In genomic region chr10:71667374-71667750, GRCh38 we compare ENCODE assay signal across 17 cellular contexts. TPM values are rescaled to one million over a fixed set of nuclear protein-coding genes. Genes with fewer than 3 reads are reported as not detected.
DNase-seq lines count a peak whose midpoint lies in the region; ATAC-seq and TF ChIP-seq lines count a peak whose summit lies in the region.
"Had no signal": no experiment of that assay in that cellular context is flagged by ENCODE, and none has a peak within 500 bp of the region (broad histone marks: within the 10 kb centered on the region; RNA-seq: fewer than 3 reads in every experiment).

No MANE protein-coding gene starts in this region.

- H3K4me2 ChIP-seq in Karpas-422 (ENCODE audit: low read depth, low read length, poor library complexity, severe bottlenecking) (peak overlapping the region; percentile 47), mammary epithelial cell (ENCODE audit: insufficient read depth, low read depth, low read length) (no peak overlapping the region)
- H3K4me2 ChIP-seq: SK-N-SH had no signal

- intact Hi-C loops in activated naive CD4-positive, alpha-beta T cell treated with anti-CD3 and anti-CD28 coated beads for 36 hours (cut with micrococcal nuclease): no loop called here
- intact Hi-C loops in mammary epithelial cell (cut with micrococcal nuclease): no loop called here

- BruUV-seq in mammary epithelial cell (replicated peaks; lab: Mats Ljungman, UMichigan): no TSS peak

- no peak for TF ChIP-seq CTCF in mammary epithelial cell (conservative IDR thresholded peaks at IDR 0.05 in 1 of 2, IDR thresholded peaks at IDR 0.05 in 1 of 2; ENCODE audit: extremely low read depth in 1 of 2, insufficient read depth in 1 of 2, low read depth in 1 of 2, low read length in 2 of 2)

- H3K27ac ChIP-seq in Karpas-422 (ENCODE audit: low read length) (peak overlapping the region; percentile 77), mammary epithelial cell (ENCODE audit: insufficient read depth, low read depth, low read length) (no peak overlapping the region)
- H3K27ac ChIP-seq: HL-60, psoas muscle, tibial nerve had no signal

- ATAC-seq in activated CD8-positive, alpha-beta T cell treated with anti-CD3 and anti-CD28 coated beads, Interleukin-2, amount 10 ng/mL, durations not matched to agents 7 days and 5 days: peak; percentile 67
- peak; percentile 27 for ATAC-seq in stimulated activated naive CD8-positive, alpha-beta T cell treated with anti-CD3 and anti-CD28 coated beads, Interleukin-15, amount 100 ng/mL, for 72 hours
- ATAC-seq: activated T-helper 17 cell treated with anti-CD3 and anti-CD28 coated beads, Interleukin-2, amount 50 U/mL, for 72 hours; mucosa of descending colon; psoas muscle had no signal

- H3K9me2 ChIP-seq in Karpas-422 (replicated peaks; ENCODE audit: insufficient read depth, low read length): no peaks in the 10 kb centered on the region
- H3K9me2 ChIP-seq: SK-N-SH had no signal

- CTCF ChIA-PET in activated naive CD4-positive, alpha-beta T cell treated with anti-CD3 and anti-CD28 coated beads for 36 hours (lab: Charles Lee): interaction anchor here (0.7 to 0.9 kb wide), 3 partner anchors 39 to 59 kb away, joined by 3 read pairs; no protein-coding TSS in a partner anchor
- CTCF ChIA-PET in activated CD8-positive, alpha-beta T cell treated with anti-CD3 and anti-CD28 coated beads, Interleukin-2, amount 10 ng/mL, durations not matched to agents 7 days and 5 days (lab: Charles Lee): interaction anchor here (0.6 to 1.7 kb wide), 3 partner anchors 41 to 144 kb away, joined by 3 to 9 read pairs (median 3); no protein-coding TSS in a partner anchor
- CTCF ChIA-PET in mammary epithelial cell (lab: Charles Lee; ENCODE audit: low non-redundant PET): no interaction called here

- 47% methylated on average over 4 of the region's 5 CpGs for WGBS in mammary epithelial cell (ENCODE audit: low coverage, missing lambda C conversion rate)

- no peaks in the 10 kb centered on the region for H4K20me1 ChIP-seq in Karpas-422 (ENCODE audit: insufficient read depth, low read depth, low read length)
- no peaks in the 10 kb centered on the region for H4K20me1 ChIP-seq in mammary epithelial cell (ENCODE audit: insufficient read depth, low read length)

- no peak overlapping the region for H3K4me3 Mint-ChIP-seq in activated naive CD4-positive, alpha-beta T cell treated with anti-CD3 and anti-CD28 coated beads for 36 hours
- H3K4me3 Mint-ChIP-seq in activated CD8-positive, alpha-beta T cell treated with anti-CD3 and anti-CD28 coated beads, Interleukin-2, amount 10 ng/mL, durations not matched to agents 7 days and 5 days: no peak overlapping the region
- H3K4me3 Mint-ChIP-seq in stimulated activated naive CD8-positive, alpha-beta T cell treated with anti-CD3 and anti-CD28 coated beads, Interleukin-15, amount 100 ng/mL, for 72 hours: peak overlapping the region in 1 of 2 donors; percentile 24
- H3K4me3 Mint-ChIP-seq: activated T-helper 17 cell treated with anti-CD3 and anti-CD28 coated beads, Interleukin-2, amount 50 U/mL, for 72 hours had no signal

- H3K4me1 Mint-ChIP-seq in activated naive CD4-positive, alpha-beta T cell treated with anti-CD3 and anti-CD28 coated beads for 36 hours (ENCODE audit: low read depth): peaks cover 14% of the 10 kb centered on the region
- peaks cover 27% of the 10 kb centered on the region for H3K4me1 Mint-ChIP-seq in activated CD8-positive, alpha-beta T cell treated with anti-CD3 and anti-CD28 coated beads, Interleukin-2, amount 10 ng/mL, durations not matched to agents 7 days and 5 days (ENCODE audit: low read depth)
- H3K4me1 Mint-ChIP-seq in stimulated activated naive CD8-positive, alpha-beta T cell treated with anti-CD3 and anti-CD28 coated beads, Interleukin-15, amount 100 ng/mL, for 72 hours: peaks cover 29% of the 10 kb centered on the region

- H3K9ac ChIP-seq in Karpas-422 (ENCODE audit: low read length) (peak overlapping the region; percentile 57), mammary epithelial cell (ENCODE audit: insufficient read depth, low read length) (no peak overlapping the region)
- H3K9ac ChIP-seq: SK-N-SH had no signal

- DNase-seq in activated naive CD4-positive, alpha-beta T cell treated with anti-CD3 and anti-CD28 coated beads for 36 hours: peak; percentile 16
- no peak for DNase-seq in activated naive CD4-positive, alpha-beta T cell treated with anti-CD3 and anti-CD28 coated beads, Interleukin-2, amount 50 U/mL, for 16 hours
- peak; percentile 62 for DNase-seq in Karpas-422
- peak; percentile 39 for DNase-seq in activated CD8-positive, alpha-beta T cell treated with anti-CD3 and anti-CD28 coated beads, Interleukin-2, amount 10 ng/mL, durations not matched to agents 7 days and 5 days
- no peak for DNase-seq in stimulated activated naive CD8-positive, alpha-beta T cell treated with anti-CD3 and anti-CD28 coated beads, Interleukin-15, amount 100 ng/mL, for 72 hours
- DNase-seq in mammary epithelial cell: no peak
- DNase-seq in islet precursor cell: no peak
- no peak for DNase-seq in DMS79 treated with DMSO at 0.1 percent for 48 hours (lab: John Stamatoyannopoulos, UW)
- DNase-seq: foreskin melanocyte, MG63, mucosa of descending colon, OCI-M1, psoas muscle, SK-N-SH had no signal

- dilution Hi-C loops in mammary epithelial cell (cut with HindIII; ENCODE audit: low sequenced_read_pairs): no loop called here

- H3K36me3 ChIP-seq in Karpas-422 (ENCODE audit: insufficient read depth, low read length): no peaks in the 10 kb centered on the region
- H3K36me3 ChIP-seq in mammary epithelial cell (ENCODE audit: insufficient read depth, low read length): no peaks in the 10 kb centered on the region
- H3K36me3 ChIP-seq: MG63, tibial nerve had no signal

- H3K4me3 ChIP-seq in Karpas-422 (ENCODE audit: low read length): peak overlapping the region; percentile 11; the same call in 1 of the 2 replicates
- H3K4me3 ChIP-seq in mammary epithelial cell (replicated peaks in 1 of 3; ENCODE audit: insufficient read depth in 1 of 3, low read depth in 2 of 3, low read length in 3 of 3): no peak overlapping the region
- H3K4me3 ChIP-seq: MG63, mucosa of descending colon, psoas muscle, tibial nerve had no signal

- H2AFZ ChIP-seq in Karpas-422 (ENCODE audit: low read length) (no peak overlapping the region; the same call in 1 of the 2 replicates), mammary epithelial cell (ENCODE audit: low read depth, low read length) (no peak overlapping the region)

- H3K27ac Mint-ChIP-seq in activated naive CD4-positive, alpha-beta T cell treated with anti-CD3 and anti-CD28 coated beads for 36 hours: no peak overlapping the region
- H3K27ac Mint-ChIP-seq in activated CD8-positive, alpha-beta T cell treated with anti-CD3 and anti-CD28 coated beads, Interleukin-2, amount 10 ng/mL, durations not matched to agents 7 days and 5 days: peak overlapping the region; percentile 80
- peak overlapping the region in 1 of 2 donors; percentile 2 for H3K27ac Mint-ChIP-seq in stimulated activated naive CD8-positive, alpha-beta T cell treated with anti-CD3 and anti-CD28 coated beads, Interleukin-15, amount 100 ng/mL, for 72 hours
- H3K27ac Mint-ChIP-seq: activated T-helper 17 cell treated with anti-CD3 and anti-CD28 coated beads, Interleukin-2, amount 50 U/mL, for 72 hours had no signal

- H3K27me3 Mint-ChIP-seq in activated naive CD4-positive, alpha-beta T cell treated with anti-CD3 and anti-CD28 coated beads for 36 hours (ENCODE audit: low read depth): no peaks in the 10 kb centered on the region
- peaks cover 4% of the 10 kb centered on the region for H3K27me3 Mint-ChIP-seq in activated CD8-positive, alpha-beta T cell treated with anti-CD3 and anti-CD28 coated beads, Interleukin-2, amount 10 ng/mL, durations not matched to agents 7 days and 5 days (ENCODE audit: low read depth)
- H3K27me3 Mint-ChIP-seq in stimulated activated naive CD8-positive, alpha-beta T cell treated with anti-CD3 and anti-CD28 coated beads, Interleukin-15, amount 100 ng/mL, for 72 hours: no peaks in the 10 kb centered on the region

- in situ Hi-C loops in mammary epithelial cell (cut with MboI; ENCODE audit: low sequenced_read_pairs in 2 of 2): no loop called here

- no peaks in the 10 kb centered on the region for H3K36me3 Mint-ChIP-seq in activated naive CD4-positive, alpha-beta T cell treated with anti-CD3 and anti-CD28 coated beads for 36 hours (ENCODE audit: low read depth)
- no peaks in the 10 kb centered on the region for H3K36me3 Mint-ChIP-seq in activated CD8-positive, alpha-beta T cell treated with anti-CD3 and anti-CD28 coated beads, Interleukin-2, amount 10 ng/mL, durations not matched to agents 7 days and 5 days (ENCODE audit: low read depth)

- H3K27me3 ChIP-seq in Karpas-422 (ENCODE audit: low read length) (no peaks in the 10 kb centered on the region), mammary epithelial cell (ENCODE audit: insufficient read depth, low read length) (peaks cover 5% of the 10 kb centered on the region)
- H3K27me3 ChIP-seq: MG63, tibial nerve had no signal

- H3K9me3 ChIP-seq in Karpas-422 (ENCODE audit: low read length): no peaks in the 10 kb centered on the region
- no peaks in the 10 kb centered on the region for H3K9me3 ChIP-seq in mammary epithelial cell (replicated peaks; ENCODE audit: insufficient read depth, low read length)
- H3K9me3 ChIP-seq: MG63, mucosa of descending colon, psoas muscle, SK-N-SH, tibial nerve had no signal

- peaks cover 27% of the 10 kb centered on the region for H3K4me1 ChIP-seq in Karpas-422 (ENCODE audit: low read length)
- H3K4me1 ChIP-seq in mammary epithelial cell (ENCODE audit: insufficient read depth, low read length): no peaks in the 10 kb centered on the region
- H3K4me1 ChIP-seq: psoas muscle, tibial nerve had no signal

- H3K9me3 Mint-ChIP-seq in activated naive CD4-positive, alpha-beta T cell treated with anti-CD3 and anti-CD28 coated beads for 36 hours: no peaks in the 10 kb centered on the region
- no peaks in the 10 kb centered on the region for H3K9me3 Mint-ChIP-seq in activated CD8-positive, alpha-beta T cell treated with anti-CD3 and anti-CD28 coated beads, Interleukin-2, amount 10 ng/mL, durations not matched to agents 7 days and 5 days (ENCODE audit: insufficient read depth)
- no peaks in the 10 kb centered on the region for H3K9me3 Mint-ChIP-seq in stimulated activated naive CD8-positive, alpha-beta T cell treated with anti-CD3 and anti-CD28 coated beads, Interleukin-15, amount 100 ng/mL, for 72 hours
- H3K9me3 Mint-ChIP-seq: activated T-helper 17 cell treated with anti-CD3 and anti-CD28 coated beads, Interleukin-2, amount 50 U/mL, for 72 hours had no signal

- no peaks in the 10 kb centered on the region for H3K79me2 ChIP-seq in Karpas-422 (ENCODE audit: low read length)
- no peaks in the 10 kb centered on the region for H3K79me2 ChIP-seq in mammary epithelial cell (ENCODE audit: insufficient read depth, low read length)

- POLR2A ChIA-PET in activated CD8-positive, alpha-beta T cell treated with anti-CD3 and anti-CD28 coated beads, Interleukin-2, amount 10 ng/mL, durations not matched to agents 7 days and 5 days (lab: Charles Lee): no interaction called here

RNA-seq across cellular contexts. Expression of gene C10orf105, which starts 52.2 kb away (rescaled TPM):
- total RNA-seq in activated naive CD4-positive, alpha-beta T cell treated with anti-CD3 and anti-CD28 coated beads for 36 hours: under 1 TPM; 0.32 to 0.36 TPM
- total RNA-seq in Karpas-422 (2014; rRNA removed; shearing (Covaris generic); ENCODE audit: low replicate concordance): not detected in 2 replicates
- 1 to 10 TPM in 1 of 2 experiments, under 1 TPM in 1; 0.73 to 1.1 TPM for total RNA-seq in activated CD8-positive, alpha-beta T cell treated with anti-CD3 and anti-CD28 coated beads, Interleukin-2, amount 10 ng/mL, durations not matched to agents 7 days and 5 days
- total RNA-seq in mammary epithelial cell: under 1 TPM in 1 of 2 donors, not detected in 1; under 0.01 TPM
- not detected for polyA plus RNA-seq in mammary epithelial cell
- not detected for polyA minus RNA-seq in mammary epithelial cell
- total RNA-seq: psoas muscle had no signal
- polyA plus RNA-seq: SK-N-SH had no signal

Comparison
In these comparisons a context has a peak if more than half of its experiments do, and no peak if none do; other contexts are left out.
1. DNase-seq: peak in activated naive CD4-positive, alpha-beta T cell treated with anti-CD3 and anti-CD28 coated beads for 36 hours (single experiment), Karpas-422 (single experiment) and activated CD8-positive, alpha-beta T cell treated with anti-CD3 and anti-CD28 coated beads, Interleukin-2, amount 10 ng/mL, durations not matched to agents 7 days and 5 days (single experiment); none in activated naive CD4-positive, alpha-beta T cell treated with anti-CD3 and anti-CD28 coated beads, Interleukin-2, amount 50 U/mL, for 16 hours (single experiment), stimulated activated naive CD8-positive, alpha-beta T cell treated with anti-CD3 and anti-CD28 coated beads, Interleukin-15, amount 100 ng/mL, for 72 hours (0 of 2), mammary epithelial cell (single experiment), islet precursor cell (single experiment) and DMS79 treated with DMSO at 0.1 percent for 48 hours (single experiment).